12 cellular contexts compared by ENCODE assay signal in the genomic region with DNA sequence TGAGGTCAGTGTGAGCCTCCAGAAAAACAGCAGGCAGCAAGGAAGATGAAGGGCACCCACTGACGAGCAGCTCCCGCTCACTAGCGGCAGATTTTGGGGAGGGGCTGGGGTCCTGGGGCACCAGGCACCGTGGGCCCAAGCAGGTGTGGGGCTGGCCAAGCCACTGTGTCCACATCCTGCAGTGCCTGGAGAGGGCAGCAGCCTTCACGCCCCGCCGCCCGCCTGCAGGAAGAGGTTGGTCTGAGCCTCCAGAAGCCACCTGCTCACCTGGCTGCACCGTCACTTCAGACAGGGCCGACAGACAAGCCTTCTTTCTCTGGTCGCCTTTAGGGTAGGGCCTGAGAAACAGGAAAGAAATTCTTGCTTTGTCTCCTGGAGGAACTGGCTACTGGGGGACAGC. TPM values are rescaled to one million over a fixed set of nuclear protein-coding genes. Genes with fewer than 3 reads are reported as not detected.
A peak's percentile ranks its signal among the peaks of the same experiment; 100 is the strongest.
DNase-seq lines count a peak whose midpoint lies in the region; ATAC-seq, FAIRE-seq and TF ChIP-seq lines count a peak whose summit lies in the region.
"Not testable (repeated sequence)": the region's sequence is repeated elsewhere in the genome, so short reads cannot be mapped to it uniquely, and the experiment has no call there.
"Had no signal": no experiment of that assay in that cellular context is flagged by ENCODE, and none has a peak within 500 bp of the region (broad histone marks: within the 10 kb centered on the region; RNA-seq: fewer than 3 reads in every experiment).

No MANE protein-coding gene starts in this region.

- H3K27ac Mint-ChIP-seq in GM23338, memory B cell: not testable (repeated sequence)

- SMC1A ChIA-PET in GM12878 (lab: Charles Lee; ENCODE audit: uncharacterized antibody, unreplicated experiment), result not testable (repeated sequence)

- FAIRE-seq in GM12878 (lab: Jason Lieb, UNC), result not testable (repeated sequence)

- intact Hi-C loops in OCI-LY7 (cut with micrococcal nuclease; ENCODE audit: unreplicated experiment); GM12878 (cut with micrococcal nuclease; ENCODE audit: unreplicated experiment); left colon (cut with DNase I, micrococcal nuclease): not testable (repeated sequence)

- H3K36me3 ChIP-seq in GM23338 (ENCODE audit: insufficient read depth); OCI-LY7 (ENCODE audit: insufficient read depth, low read length); GM12878 (ENCODE audit: control insufficient read depth in 2 of 2, insufficient read depth in 2 of 2, low read length in 1 of 2): not testable (repeated sequence)

- not testable (repeated sequence) for TF ChIP-seq POLR2A in GM12878 (IDR thresholded peaks at IDR 0.05; ENCODE audit: low read depth, low read length)

- not testable (repeated sequence) for DNase-seq in GM23338 (ENCODE audit: low spot score); GM12878 (ENCODE audit: low read depth, low spot score); left colon; memory B cell (ENCODE audit: low spot score in 2 of 2)
- DNase-seq in OCI-LY7 (ENCODE audit: low spot score) (peak; percentile 36), pons (ENCODE audit: low spot score) (peak; percentile 1)

- not testable (repeated sequence) for H3F3A ChIP-seq in GM23338 (replicated peaks; ENCODE audit: low read depth)

- H3K9me3 ChIP-seq in OCI-LY7 (ENCODE audit: low read length); GM12878 (replicated peaks; ENCODE audit: control insufficient read depth, insufficient read depth, low read length): not testable (repeated sequence)

- no CpG with 5 or more reads among the region's 11 CpGs for WGBS in GM12878 (ENCODE audit: insufficient coverage, insufficient replicate concordance, low lambda C conversion rate, missing lambda C conversion rate)

- H3K27me3 ChIP-seq in GM23338 (ENCODE audit: insufficient read depth); GM12878 (replicated peaks in 1 of 2; ENCODE audit: control insufficient read depth in 2 of 2, insufficient read depth in 2 of 2, low read length in 1 of 2): not testable (repeated sequence)

- not testable (repeated sequence) for H3K27me3 Mint-ChIP-seq in GM23338 (ENCODE audit: insufficient read depth, low read depth, poor library complexity); memory B cell

- not testable (repeated sequence) for H3K4me1 ChIP-seq in GM23338 (ENCODE audit: insufficient read depth); OCI-LY7 (ENCODE audit: insufficient read depth, low read length, poor library complexity, severe bottlenecking); GM12878 (ENCODE audit: control insufficient read depth, insufficient read depth, low read length)

- H3K4me1 Mint-ChIP-seq in GM23338, memory B cell: not testable (repeated sequence)

- in situ Hi-C loops in GM12878 (cut with MboI), result not testable (repeated sequence)

- not testable (repeated sequence) for H3K79me2 ChIP-seq in GM23338 (replicated peaks; ENCODE audit: insufficient read depth); OCI-LY7 (ENCODE audit: insufficient read depth, low read depth, low read length); GM12878 (ENCODE audit: control insufficient read depth, insufficient read depth, low read length)

- H3K9ac ChIP-seq in GM12878 (ENCODE audit: control insufficient read depth, insufficient read depth, low read length), result not testable (repeated sequence)

- BruUV-seq in OCI-LY7 (replicated peaks; lab: Mats Ljungman, UMichigan); GM12878 (replicated peaks; lab: Mats Ljungman, UMichigan): not testable (repeated sequence)

- ATAC-seq in GM23338 (0 out of 3 replicates have a peak, but pooled peaks have one; percentile 25), GM12878 (peak; percentile 76), left colon (peak; percentile 71), memory B cell (ENCODE audit: low read depth) (peak; percentile 50)

- not testable (repeated sequence) for H3K9me3 Mint-ChIP-seq in GM23338, memory B cell

- H3K36me3 Mint-ChIP-seq in GM23338 (ENCODE audit: low read depth); memory B cell: not testable (repeated sequence)

- TF ChIP-seq RAD21 in GM12878 (IDR thresholded peaks at IDR 0.05; ENCODE audit: insufficient read depth, low read depth, low read length), result not testable (repeated sequence)

- POLR2A ChIA-PET in OCI-LY7 (lab: Charles Lee); GM12878 (lab: Charles Lee): not testable (repeated sequence)

- CTCF ChIA-PET in OCI-LY7 (lab: Charles Lee; ENCODE audit: unreplicated experiment); GM12878 (lab: Yijun Ruan, JAX): not testable (repeated sequence)

- not testable (repeated sequence) for H3K27ac ChIP-seq in GM23338 (ENCODE audit: low read depth); GM12878 (ENCODE audit: control insufficient read depth, insufficient read depth)
- peak overlapping the region; percentile 15 for H3K27ac ChIP-seq in OCI-LY7 (ENCODE audit: low read depth, low read length, poor library complexity, severe bottlenecking)

- H4K20me1 ChIP-seq in GM23338 (replicated peaks; ENCODE audit: insufficient read depth); OCI-LY7 (ENCODE audit: insufficient read depth, low read length); GM12878 (ENCODE audit: control insufficient read depth, insufficient read depth): not testable (repeated sequence)

- H3K9me2 ChIP-seq in GM23338 (ENCODE audit: insufficient read depth); OCI-LY7 (ENCODE audit: insufficient read depth, low read length): not testable (repeated sequence)

- RAD21 ChIA-PET in GM12878 (lab: Charles Lee; ENCODE audit: unreplicated experiment), result not testable (repeated sequence)

- TF ChIP-seq CTCF in GM23338 (conservative IDR thresholded peaks at IDR 0.05; ENCODE audit: low read depth in 2 of 2); OCI-LY7 (conservative IDR thresholded peaks at IDR 0.05; ENCODE audit: low read length); GM12878 (IDR thresholded peaks at IDR 0.05 in 2 of 3, conservative IDR thresholded peaks at IDR 0.05 in 1 of 3; ENCODE audit: control insufficient read depth in 2 of 3, extremely low read depth in 1 of 3, insufficient read depth in 1 of 3, low read depth in 3 of 3, low read length in 3 of 3): not testable (repeated sequence)

- H3K4me3 ChIP-seq in GM23338; OCI-LY7 (ENCODE audit: low read depth, low read length, poor library complexity, severe bottlenecking); GM12878: not testable (repeated sequence)

- not testable (repeated sequence) for H2AFZ ChIP-seq in GM23338; OCI-LY7 (ENCODE audit: low read length); GM12878 (ENCODE audit: control insufficient read depth, low read depth, low read length)

- H3K4me3 Mint-ChIP-seq in GM23338, memory B cell: not testable (repeated sequence)

- TF ChIP-seq EP300 in GM12878 (IDR thresholded peaks at IDR 0.05; ENCODE audit: borderline replicate concordance in 1 of 2, control insufficient read depth in 1 of 2, low read depth in 2 of 2, low read length in 2 of 2), result not testable (repeated sequence)

- not testable (repeated sequence) for H3K4me2 ChIP-seq in GM23338; OCI-LY7 (ENCODE audit: low read length); GM12878 (ENCODE audit: control insufficient read depth, insufficient read depth)

RNA-seq across cellular contexts. Expression of gene TMEM191B, which starts 15.8 kb away (rescaled TPM):
- total RNA-seq in GM23338 (2014; rRNA removed; shearing (Covaris generic)), result 3.6 and 26.3 TPM in 2 replicates
- polyA plus RNA-seq in GM23338 (2016; fragmentation: Nextera tagmentation; extraction: Ambion mirVana) (5.3 and 8.3 TPM in 2 replicates), GM12878 (2011; rRNA removed) (0.63 and 1.5 TPM in 2 replicates), GM12878 (2014; fragmentation: Illumina TruSeq; extraction: Trizol) (not detected in 2 replicates), GM12878 (2014; fragmentation: Nextera tagmentation; extraction: Ambion mirVana) (not detected), GM12878 (2014; rRNA removed) (1.9 and 3.1 TPM in 2 replicates), GM12878 (2016; fragmentation: Nextera tagmentation; extraction: Ambion mirVana) (1 to 10 TPM in 1 of 2 experiments, under 1 TPM in 1; 0.67 to 1.0 TPM)
- 0.88 and 4.3 TPM in 2 replicates for total RNA-seq in OCI-LY7 (2014; rRNA removed; shearing (Covaris generic))
- total RNA-seq in OCI-LY7 (2022) (0.50 and 2.4 TPM in 2 replicates), GM12878 (2014; rRNA removed) (0.96 and 1.0 TPM in 2 replicates), GM12878 (2014; rRNA removed; fragmentation: Illumina TruSeq; extraction: Trizol) (not detected in 2 replicates), GM12878 (2021) (0.48 and 2.2 TPM in 2 replicates), left colon (1 to 10 TPM; 2.1 to 6.7 TPM)
- total RNA-seq in GM12878 (2013; cell fraction: nucleolus; rRNA removed), result 3.7 and 4.8 TPM in 2 replicates
- polyA plus RNA-seq in GM12878 (2011; ENCODE audit: low read depth), result 12.9 TPM
- polyA plus RNA-seq in GM12878 (2011; cell fraction: cytosol; rRNA removed), result 2.4 and 7.4 TPM in 2 replicates
- polyA plus RNA-seq in GM12878 (2011; cell fraction: nucleus; rRNA removed), result 43.6 and 52.3 TPM in 2 replicates
- polyA plus RNA-seq in GM12878 (2012), result 2.5 and 3.0 TPM in 2 replicates
- 0.57 TPM in 1 of 2 replicates, not detected in the other for polyA minus RNA-seq in GM12878 (2011; rRNA and poly(A)+ RNA removed)
- polyA minus RNA-seq in GM12878 (2011; cell fraction: cytosol; rRNA and poly(A)+ RNA removed), result not detected in 2 replicates
- 0.48 and 0.77 TPM in 2 replicates for polyA minus RNA-seq in GM12878 (2011; cell fraction: nucleus; rRNA and poly(A)+ RNA removed)
- total RNA-seq: A673 had no signal

RNA-seq across cellular contexts. Expression of gene GGTLC3, which starts 25.4 kb away (rescaled TPM):
- not detected in 2 replicates for total RNA-seq in GM23338 (2014; rRNA removed; shearing (Covaris generic))
- polyA plus RNA-seq in GM23338 (2016; fragmentation: Nextera tagmentation; extraction: Ambion mirVana) (not detected in 2 replicates), GM12878 (2011; rRNA removed) (not detected in 2 replicates), GM12878 (2014; fragmentation: Illumina TruSeq; extraction: Trizol) (not detected in 2 replicates), GM12878 (2014; fragmentation: Nextera tagmentation; extraction: Ambion mirVana) (not detected), GM12878 (2014; rRNA removed) (0.08 TPM in 1 of 2 replicates, not detected in the other), GM12878 (2016; fragmentation: Nextera tagmentation; extraction: Ambion mirVana) (not detected)
- 0.98 TPM in 1 of 2 replicates, not detected in the other for total RNA-seq in OCI-LY7 (2014; rRNA removed; shearing (Covaris generic))
- total RNA-seq in OCI-LY7 (2022) (not detected in 2 replicates), GM12878 (2014; rRNA removed) (not detected in 2 replicates), GM12878 (2014; rRNA removed; fragmentation: Illumina TruSeq; extraction: Trizol) (not detected in 2 replicates), GM12878 (2021) (not detected in 2 replicates), left colon (not detected)
- not detected in 2 replicates for total RNA-seq in GM12878 (2013; cell fraction: nucleolus; rRNA removed)
- polyA plus RNA-seq in GM12878 (2011; ENCODE audit: low read depth), result not detected
- not detected in 2 replicates for polyA plus RNA-seq in GM12878 (2011; cell fraction: cytosol; rRNA removed)
- polyA plus RNA-seq in GM12878 (2011; cell fraction: nucleus; rRNA removed), result not detected in 2 replicates
- polyA plus RNA-seq in GM12878 (2012), result not detected in 2 replicates
- not detected in 2 replicates for polyA minus RNA-seq in GM12878 (2011; rRNA and poly(A)+ RNA removed)
- not detected in 2 replicates for polyA minus RNA-seq in GM12878 (2011; cell fraction: cytosol; rRNA and poly(A)+ RNA removed)
- not detected in 2 replicates for polyA minus RNA-seq in GM12878 (2011; cell fraction: nucleus; rRNA and poly(A)+ RNA removed)
- total RNA-seq: A673; Caco-2; Calu3; CD8-positive, alpha-beta T cell had no signal
- polyA plus RNA-seq: AG04450, BJ had no signal

Comparison
In these comparisons a context has a peak if more than half of its experiments do, and no peak if none do; other contexts are left out.
1. ATAC-seq: peak in every context shown above with its lines; median percentile 76 in GM12878; 71 in left colon; 50 in memory B cell; 25 in GM23338.